ENCODE assay signal across 18 cellular contexts in the genomic region with DNA sequence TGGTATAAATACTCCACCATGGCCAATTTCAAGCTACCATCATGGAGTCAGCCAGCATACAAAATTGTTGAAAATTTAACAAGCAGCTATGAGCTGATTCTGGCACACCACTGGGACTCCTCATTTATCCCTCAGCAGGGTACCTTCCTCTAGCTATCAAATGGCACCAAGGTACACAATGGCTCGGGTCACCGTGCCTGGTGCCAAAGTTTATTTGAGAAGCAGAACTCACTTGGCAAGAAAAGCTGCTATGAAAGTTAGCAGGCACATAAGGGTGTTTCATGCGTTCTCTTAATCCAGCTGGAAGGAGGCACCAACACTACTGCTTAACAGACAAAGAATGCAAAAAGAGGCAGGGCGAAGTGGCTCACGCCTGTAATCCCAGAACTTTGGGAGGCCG. TPM values are rescaled to one million over a fixed set of nuclear protein-coding genes. Genes with fewer than 3 reads are reported as not detected.
DNase-seq lines count a peak whose midpoint lies in the region; ATAC-seq lines count a peak whose summit lies in the region.
"Had no signal": no experiment of that assay in that cellular context is flagged by ENCODE, and none has a peak within 500 bp of the region (broad histone marks: within the 10 kb centered on the region; RNA-seq: fewer than 3 reads in every experiment).

No MANE protein-coding gene starts in this region.

- H3K36me3 ChIP-seq in CD4-positive, alpha-beta memory T cell (ENCODE audit: insufficient read depth, low read length) = no peaks in the 10 kb centered on the region
- H3K36me3 ChIP-seq: tibial artery had no signal

- no peaks in the 10 kb centered on the region for H3K27me3 Mint-ChIP-seq in CD4-positive, alpha-beta memory T cell
- H3K27me3 Mint-ChIP-seq in immature natural killer cell (ENCODE audit: low read depth in 3 of 3) = peaks cover 1 to 4% (median 3%) of the 10 kb centered on the region in 3 donors

- H3K27me3 ChIP-seq in CD4-positive, alpha-beta memory T cell (ENCODE audit: insufficient read depth, low read length) = no peaks in the 10 kb centered on the region

- H3K4me1 Mint-ChIP-seq in CD4-positive, alpha-beta memory T cell = peaks cover 52 to 68% (median 54%) of the 10 kb centered on the region in 4 donors
- H3K4me1 Mint-ChIP-seq in immature natural killer cell = peaks cover 53 to 60% of the 10 kb centered on the region in 2 donors

- POLR2A ChIA-PET in CD4-positive, alpha-beta memory T cell (lab: Charles Lee; ENCODE audit: partially characterized antibody) = interaction anchor here (0.6 to 4.6 kb wide), 11 partner anchors 10 to 58 kb away, joined by 3 to 74 read pairs (median 22); partner anchors contain the start of gene IKZF3

- intact Hi-C loops in CD4-positive, alpha-beta memory T cell (cut with micrococcal nuclease) = loop anchor here (1.0 to 2.0 kb wide), 2 partner anchors 11 to 36 kb away; no protein-coding TSS in a partner anchor

- peaks cover 21 to 23% of the 10 kb centered on the region in 2 donors for H3K36me3 Mint-ChIP-seq in CD4-positive, alpha-beta memory T cell
- H3K36me3 Mint-ChIP-seq in immature natural killer cell = peaks cover 0 to 19% (median 9%) of the 10 kb centered on the region in 3 donors
- H3K36me3 Mint-ChIP-seq: WTC11 had no signal

- H3K4me3 ChIP-seq in CD4-positive, alpha-beta memory T cell (ENCODE audit: low read length in 2 of 2) = no peak overlapping the region
- H3K4me3 ChIP-seq: A549, lung, skin epidermis, tibial artery had no signal

- peak overlapping the region in 7 of 8 donors; percentile 36 to 78 (median 66) for H3K4me3 Mint-ChIP-seq in CD4-positive, alpha-beta memory T cell
- H3K4me3 Mint-ChIP-seq in immature natural killer cell = peak overlapping the region; percentile 64 to 84 (median 72)
- H3K4me3 Mint-ChIP-seq: WTC11 had no signal

- H3K27ac ChIP-seq in CD4-positive, alpha-beta memory T cell (ENCODE audit: low read depth, low read length) = peak overlapping the region; percentile 44
- H3K27ac ChIP-seq: A549, epithelial cell of prostate, tibial artery had no signal

- peaks cover 72% of the 10 kb centered on the region for H3K4me1 ChIP-seq in CD4-positive, alpha-beta memory T cell (ENCODE audit: insufficient read depth, low read length)
- H3K4me1 ChIP-seq: A549, tibial artery had no signal

- ATAC-seq in GM21723 (IDR thresholded peaks at IDR 0.05; ENCODE audit: unreplicated experiment) = no peak
- ATAC-seq in GM21825 (IDR thresholded peaks at IDR 0.05; ENCODE audit: unreplicated experiment) = no peak
- no peak for ATAC-seq in GM21390 (IDR thresholded peaks at IDR 0.05; ENCODE audit: unreplicated experiment)
- ATAC-seq: A549, WTC11 had no signal

- H3K9me3 Mint-ChIP-seq in CD4-positive, alpha-beta memory T cell = no peaks in the 10 kb centered on the region
- no peaks in the 10 kb centered on the region for H3K9me3 Mint-ChIP-seq in immature natural killer cell
- H3K9me3 Mint-ChIP-seq: WTC11 had no signal

- peak overlapping the region; percentile 71 to 93 (median 84) for H3K27ac Mint-ChIP-seq in CD4-positive, alpha-beta memory T cell
- peak overlapping the region; percentile 87 to 94 (median 91) for H3K27ac Mint-ChIP-seq in immature natural killer cell
- H3K27ac Mint-ChIP-seq: WTC11 had no signal

- no peaks in the 10 kb centered on the region for H3K9me3 ChIP-seq in CD4-positive, alpha-beta memory T cell (ENCODE audit: control insufficient read depth in 1 of 2, low read length in 2 of 2)
- H3K9me3 ChIP-seq: A549, SK-N-SH, tibial artery had no signal

- CTCF ChIA-PET in CD4-positive, alpha-beta memory T cell (lab: Charles Lee; ENCODE audit: partially characterized antibody) = interaction anchor here (0.8 to 4.4 kb wide), 8 partner anchors 9 to 191 kb away, joined by 3 to 21 read pairs (median 8); no protein-coding TSS in a partner anchor

- peak; percentile 28 for DNase-seq in NCI-H2107 treated with DMSO at 0.1 percent for 48 hours (lab: John Stamatoyannopoulos, UW; ENCODE audit: unreplicated experiment)
- DNase-seq in NCI-H2107 (lab: John Stamatoyannopoulos, UW) = no peak
- no peak for DNase-seq in CD4-positive, alpha-beta memory T cell
- peak; percentile 84 for DNase-seq in NCI-H69 (lab: John Stamatoyannopoulos, UW)
- DNase-seq in immature natural killer cell = no peak
- DNase-seq: caudate nucleus, DMS53, hypothalamus, SK-N-SH, tibial artery had no signal

RNA-seq across cellular contexts. Expression of gene IKZF3, which starts 51.6 kb away (rescaled TPM):
- 100 to 1,000 TPM; 116 to 118 TPM for total RNA-seq in CD4-positive, alpha-beta memory T cell
- 10 to 100 TPM in 1 of 2 donors, 1 to 10 TPM in 1; 3.2 to 87.4 TPM for polyA plus RNA-seq in CD4-positive, alpha-beta memory T cell
- polyA plus RNA-seq in immature natural killer cell = 10 to 100 TPM in 2 of 3 donors, 1 to 10 TPM in 1; 3.1 to 77.5 (median 15.7) TPM
- polyA plus RNA-seq: A549, SK-N-SH had no signal

RNA-seq across cellular contexts. Expression of gene ZPBP2, which starts 55.5 kb away (rescaled TPM):
- 1 to 10 TPM in 1 of 2 experiments, under 1 TPM in 1; 0.35 to 1.2 TPM for total RNA-seq in CD4-positive, alpha-beta memory T cell
- polyA plus RNA-seq in CD4-positive, alpha-beta memory T cell = under 1 TPM in 1 of 2 donors, not detected in 1; 0.25 TPM
- not detected for polyA plus RNA-seq in immature natural killer cell
- total RNA-seq: lung, WTC11 had no signal
- polyA plus RNA-seq: A549, lung, SK-N-SH had no signal

Comparison
In these comparisons a context has a peak if more than half of its experiments do, and no peak if none do; other contexts are left out.
1. DNase-seq: peak in NCI-H2107 treated with DMSO at 0.1 percent for 48 hours (single experiment) and NCI-H69 (single experiment); none in NCI-H2107 (single experiment), CD4-positive, alpha-beta memory T cell (0 of 5) and immature natural killer cell (0 of 3).